ENCODE assay signal across 8 cellular contexts in genomic region chr14:23319746-23320583, GRCh38. TPM values are rescaled to one million over a fixed set of nuclear protein-coding genes. Genes with fewer than 3 reads are reported as not detected.
A peak's percentile ranks its signal among the peaks of the same experiment; 100 is the strongest.
DNase-seq lines count a peak whose midpoint lies in the region; ATAC-seq and TF ChIP-seq lines count a peak whose summit lies in the region.

No MANE protein-coding gene starts in this region.

- H3K27me3 Mint-ChIP-seq in naive thymus-derived CD8-positive, alpha-beta T cell = no peaks in the 10 kb centered on the region

- H3K27ac Mint-ChIP-seq in naive thymus-derived CD8-positive, alpha-beta T cell = peak overlapping the region; percentile 97 to 99 (median 99)

- peaks cover 0 to 5% (median 0%) of the 10 kb centered on the region in 9 donors for H3K9me3 Mint-ChIP-seq in naive thymus-derived CD8-positive, alpha-beta T cell

- TF ChIP-seq CTCF in AG10803 (conservative IDR thresholded peaks at IDR 0.05; ENCODE audit: low read length) (no peak), KMS-11 (conservative IDR thresholded peaks at IDR 0.05; ENCODE audit: low read depth, low read length) (no peak)

- DNase-seq in AG10803 (ENCODE audit: low read depth) = no peak
- DNase-seq in naive thymus-derived CD8-positive, alpha-beta T cell = no peak
- no peak for DNase-seq in nucleus accumbens (lab: John Stamatoyannopoulos, UW)
- no peak for DNase-seq in dedifferentiated amniotic fluid mesenchymal stem cell (ENCODE audit: extremely low spot score)
- DNase-seq in posterior cingulate gyrus = no peak

- no peak for ATAC-seq in naive thymus-derived CD8-positive, alpha-beta T cell
- no peak for ATAC-seq in HG03196 (IDR thresholded peaks at IDR 0.05; ENCODE audit: unreplicated experiment)

- H3K9ac ChIP-seq in KMS-11 = peak overlapping the region; percentile 44; the same call in 1 of the 2 replicates

- no peaks in the 10 kb centered on the region for H3K27me3 ChIP-seq in KMS-11 (ENCODE audit: insufficient read depth, low read depth)

- intact Hi-C loops in posterior cingulate gyrus (cut with DNase I) = loop anchor here (1.0 to 2.0 kb wide), 2 partner anchors 14 to 57 kb away; partner anchors contain the start of genes BCL2L2 and CMTM5

- H3K4me1 Mint-ChIP-seq in naive thymus-derived CD8-positive, alpha-beta T cell = peaks cover 18 to 32% (median 30%) of the 10 kb centered on the region in 4 donors

- H3K79me2 ChIP-seq in KMS-11 (ENCODE audit: insufficient read depth, low read depth) = peaks cover 25% of the 10 kb centered on the region

- H3K36me3 Mint-ChIP-seq in naive thymus-derived CD8-positive, alpha-beta T cell = peaks cover 0 to 28% (median 3%) of the 10 kb centered on the region in 3 donors

- peak overlapping the region; percentile 74; the same call in 1 of the 2 replicates for H3K4me2 ChIP-seq in KMS-11

- peaks cover 18% of the 10 kb centered on the region for H3K4me1 ChIP-seq in KMS-11 (ENCODE audit: low read depth, poor library complexity, severe bottlenecking)

- H4K20me1 ChIP-seq in KMS-11 (ENCODE audit: insufficient read depth) = no peaks in the 10 kb centered on the region

- H3K27ac ChIP-seq in KMS-11 (peak overlapping the region; percentile 74), cingulate gyrus (ENCODE audit: low read depth, low read length) (peak overlapping the region; percentile 99)

- peak overlapping the region; percentile 23 for H2AFZ ChIP-seq in KMS-11 (ENCODE audit: low read depth)

- POLR2A ChIA-PET in naive thymus-derived CD8-positive, alpha-beta T cell (lab: Charles Lee) = interaction anchor here (1.0 to 9.7 kb wide), 14 partner anchors 9 to 635 kb away, joined by 3 to 376 read pairs (median 12); partner anchors contain the start of genes ACIN1, BCL2L2, C14orf119 and HOMEZ

- H3K4me3 ChIP-seq in AG10803 (ENCODE audit: low read length) (peak overlapping the region; percentile 56), KMS-11 (IDR thresholded peaks at IDR 0.05; ENCODE audit: insufficient read depth, low read depth, low read length) (no peak overlapping the region)

- H3K4me3 Mint-ChIP-seq in naive thymus-derived CD8-positive, alpha-beta T cell = peak overlapping the region; percentile 81 to 96 (median 91)

- H3K36me3 ChIP-seq in KMS-11 (ENCODE audit: insufficient read depth) = no peaks in the 10 kb centered on the region

RNA-seq across cellular contexts. Expression of gene PABPN1, which starts 1.3 kb away (rescaled TPM):
- total RNA-seq in naive thymus-derived CD8-positive, alpha-beta T cell = 100 to 1,000 TPM; 214 to 218 TPM
- 10 to 100 TPM; 84.3 to 96.9 (median 88.5) TPM for polyA plus RNA-seq in naive thymus-derived CD8-positive, alpha-beta T cell

RNA-seq across cellular contexts. Expression of gene BCL2L2, which starts 13.3 kb away (rescaled TPM):
- 1 to 10 TPM; 3.8 to 4.2 TPM for total RNA-seq in naive thymus-derived CD8-positive, alpha-beta T cell
- polyA plus RNA-seq in naive thymus-derived CD8-positive, alpha-beta T cell = not detected

RNA-seq across cellular contexts. Expression of gene PPP1R3E, which starts 17.3 kb away (rescaled TPM):
- total RNA-seq in naive thymus-derived CD8-positive, alpha-beta T cell = 100 to 1,000 TPM; 113 to 119 TPM
- 1 to 10 TPM; 2.6 to 3.1 (median 3.1) TPM for polyA plus RNA-seq in naive thymus-derived CD8-positive, alpha-beta T cell

RNA-seq across cellular contexts. Expression of gene SLC22A17, which starts 32.7 kb away (rescaled TPM):
- total RNA-seq in naive thymus-derived CD8-positive, alpha-beta T cell = 10 to 100 TPM; 20.8 to 22.6 TPM
- 1 to 10 TPM; 3.9 to 9.6 (median 5.5) TPM for polyA plus RNA-seq in naive thymus-derived CD8-positive, alpha-beta T cell

RNA-seq across cellular contexts. Expression of gene HOMEZ, which starts 34.0 kb away (rescaled TPM):
- total RNA-seq in naive thymus-derived CD8-positive, alpha-beta T cell = 10 to 100 TPM; 15.4 to 16.0 TPM
- 1 to 10 TPM; 3.9 to 6.1 (median 5.9) TPM for polyA plus RNA-seq in naive thymus-derived CD8-positive, alpha-beta T cell
